ENCODE assay signal across 1 cellular context in the genomic region with DNA sequence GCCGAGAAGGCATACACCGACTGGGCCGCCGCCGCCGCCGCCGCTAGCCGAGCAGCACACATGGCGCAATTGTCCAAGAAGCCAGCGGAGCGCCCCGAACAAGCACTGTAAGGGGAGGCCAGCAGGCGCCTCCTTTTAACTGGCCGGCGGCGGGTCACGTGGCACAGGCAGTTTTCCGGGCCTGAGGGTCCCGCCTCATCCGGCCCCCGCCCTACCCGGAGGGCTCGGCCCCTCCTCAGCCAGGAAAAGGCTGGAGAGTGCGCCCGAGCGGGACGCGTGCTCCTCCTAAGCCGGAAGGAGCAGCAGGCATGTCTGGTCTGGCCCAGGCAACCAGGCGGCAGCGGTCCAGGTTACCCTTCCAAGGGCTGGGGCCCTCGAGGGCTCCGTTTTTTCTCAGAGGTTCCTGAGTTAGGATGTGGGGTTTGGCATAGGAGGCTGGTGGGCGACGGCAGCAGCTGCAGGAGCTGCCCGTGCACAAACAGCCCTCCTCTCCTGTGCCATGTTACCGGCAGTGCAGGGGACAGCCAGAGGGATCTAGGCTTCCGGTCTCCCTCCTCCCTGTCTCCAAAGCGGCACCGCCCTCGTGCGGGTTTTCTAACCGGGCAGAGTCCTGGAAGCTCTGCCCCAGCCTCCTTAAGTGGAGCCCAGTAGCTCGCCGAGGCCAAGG.
TF ChIP-seq lines count a peak whose summit lies in the region.

A gene (minus strand): TSS at position 137 of the 667 bp plus-strand sequence. CDS start 75 bp downstream, at position 62.

TF ChIP-seq in HEK293, 187 proteins besides CTCF, POLR2A, EP300 and RAD21 (continued from another document and continues in another):
- TF ChIP-seq, protein P1, sequence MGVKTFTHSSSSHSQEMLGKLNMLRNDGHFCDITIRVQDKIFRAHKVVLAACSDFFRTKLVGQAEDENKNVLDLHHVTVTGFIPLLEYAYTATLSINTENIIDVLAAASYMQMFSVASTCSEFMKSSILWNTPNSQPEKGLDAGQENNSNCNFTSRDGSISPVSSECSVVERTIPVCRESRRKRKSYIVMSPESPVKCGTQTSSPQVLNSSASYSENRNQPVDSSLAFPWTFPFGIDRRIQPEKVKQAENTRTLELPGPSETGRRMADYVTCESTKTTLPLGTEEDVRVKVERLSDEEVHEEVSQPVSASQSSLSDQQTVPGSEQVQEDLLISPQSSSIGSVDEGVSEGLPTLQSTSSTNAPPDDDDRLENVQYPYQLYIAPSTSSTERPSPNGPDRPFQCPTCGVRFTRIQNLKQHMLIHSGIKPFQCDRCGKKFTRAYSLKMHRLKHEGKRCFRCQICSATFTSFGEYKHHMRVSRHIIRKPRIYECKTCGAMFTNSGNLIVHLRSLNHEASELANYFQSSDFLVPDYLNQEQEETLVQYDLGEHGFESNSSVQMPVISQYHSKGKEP (tag by site-specific recombination; IDR thresholded peaks at IDR 0.05), result no peak
- TF ChIP-seq ZNF302 (tag by site-specific recombination; IDR thresholded peaks at IDR 0.05; ENCODE audit: low read depth) (no peak), MYNN (tag by site-specific recombination; IDR thresholded peaks at IDR 0.05; ENCODE audit: borderline replicate concordance) (no peak), ZFP41 (tag by site-specific recombination; IDR thresholded peaks at IDR 0.05; ENCODE audit: borderline replicate concordance) (no peak), ZNF391 (tag by site-specific recombination; IDR thresholded peaks at IDR 0.05; ENCODE audit: borderline replicate concordance, low read depth) (no peak), ZNF23 (tag by site-specific recombination; IDR thresholded peaks at IDR 0.05; ENCODE audit: borderline replicate concordance) (no peak), ZNF521 (tag by site-specific recombination; IDR thresholded peaks at IDR 0.05) (no peak), ZNF211 (tag by site-specific recombination; IDR thresholded peaks at IDR 0.05; ENCODE audit: low read depth) (no peak), ZNF175 (tag by site-specific recombination; IDR thresholded peaks at IDR 0.05) (no peak), ZNF274 (IDR thresholded peaks at IDR 0.05; ENCODE audit: low read length) (no peak), ZNF274 (tag by site-specific recombination; IDR thresholded peaks at IDR 0.05; ENCODE audit: borderline replicate concordance) (no peak), ZNF121 (tag by site-specific recombination; IDR thresholded peaks at IDR 0.05) (no peak), ZNF785 (tag by site-specific recombination; IDR thresholded peaks at IDR 0.05) (no peak), MZF1 (tag by site-specific recombination; IDR thresholded peaks at IDR 0.05; ENCODE audit: borderline replicate concordance) (0 out of 2 replicates have a peak, but pooled peaks have one; percentile 39), ZNF621 (tag by site-specific recombination; IDR thresholded peaks at IDR 0.05) (no peak), ZNF544 (tag by site-specific recombination; IDR thresholded peaks at IDR 0.05) (no peak), ZFP3 (tag by site-specific recombination; IDR thresholded peaks at IDR 0.05; ENCODE audit: low read depth) (no peak), ZSCAN30 (tag by site-specific recombination; IDR thresholded peaks at IDR 0.05) (peak; percentile 76), ZNF501 (tag by site-specific recombination; IDR thresholded peaks at IDR 0.05) (0 out of 2 replicates have a peak, but pooled peaks have one; percentile 65), ZNF843 (tag by site-specific recombination; IDR thresholded peaks at IDR 0.05) (peak; percentile 47; the same call in 1 of the 2 replicates), GFI1B (tag by site-specific recombination; IDR thresholded peaks at IDR 0.05) (no peak), ZNF350 (tag by site-specific recombination; IDR thresholded peaks at IDR 0.05) (no peak), KLF16 (tag by site-specific recombination; IDR thresholded peaks at IDR 0.05) (0 out of 2 replicates have a peak, but pooled peaks have one; percentile 42), ZBTB17 (tag by site-specific recombination; IDR thresholded peaks at IDR 0.05) (peak; percentile 92), ZNF596 (tag by site-specific recombination; IDR thresholded peaks at IDR 0.05) (no peak), KLF9 (tag by site-specific recombination; IDR thresholded peaks at IDR 0.05; ENCODE audit: low read depth) (peak; percentile 33; the same call in 1 of the 2 replicates), OSR2 (tag by site-specific recombination; IDR thresholded peaks at IDR 0.05) (peak; percentile 62; the same call in 1 of the 2 replicates), ZNF530 (tag by site-specific recombination; IDR thresholded peaks at IDR 0.05; ENCODE audit: low read depth) (no peak), ZBTB48 (tag by site-specific recombination; IDR thresholded peaks at IDR 0.05) (peak; percentile 35; the same call in 1 of the 2 replicates), GLIS1 (tag by site-specific recombination; IDR thresholded peaks at IDR 0.05) (peak; percentile 34; the same call in 1 of the 2 replicates), ZNF610 (tag by site-specific recombination; IDR thresholded peaks at IDR 0.05; ENCODE audit: borderline replicate concordance) (peak; percentile 70; the same call in 1 of the 2 replicates), ZNF341 (tag by site-specific recombination; IDR thresholded peaks at IDR 0.05; ENCODE audit: low read depth) (peak; percentile 88), KLF7 (tag by site-specific recombination; IDR thresholded peaks at IDR 0.05; ENCODE audit: borderline replicate concordance) (peak; percentile 96), ZNF221 (tag by site-specific recombination; IDR thresholded peaks at IDR 0.05; ENCODE audit: borderline replicate concordance) (no peak)
- TF ChIP-seq, protein P2, sequence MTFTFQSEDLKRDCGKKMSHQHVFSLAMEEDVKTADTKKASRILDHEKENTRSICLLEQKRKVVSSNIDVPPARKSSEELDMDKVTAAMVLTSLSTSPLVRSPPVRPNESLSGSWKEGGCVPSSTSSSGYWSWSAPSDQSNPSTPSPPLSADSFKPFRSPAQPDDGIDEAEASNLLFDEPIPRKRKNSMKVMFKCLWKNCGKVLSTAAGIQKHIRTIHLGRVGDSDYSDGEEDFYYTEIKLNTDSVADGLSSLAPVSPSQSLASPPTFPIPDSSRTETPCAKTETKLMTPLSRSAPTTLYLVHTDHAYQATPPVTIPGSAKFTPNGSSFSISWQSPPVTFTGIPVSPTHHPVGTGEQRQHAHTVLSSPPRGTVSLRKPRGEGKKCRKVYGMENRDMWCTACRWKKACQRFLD (tag by site-specific recombination; IDR thresholded peaks at IDR 0.05), result no peak
- TF ChIP-seq, protein P3, sequence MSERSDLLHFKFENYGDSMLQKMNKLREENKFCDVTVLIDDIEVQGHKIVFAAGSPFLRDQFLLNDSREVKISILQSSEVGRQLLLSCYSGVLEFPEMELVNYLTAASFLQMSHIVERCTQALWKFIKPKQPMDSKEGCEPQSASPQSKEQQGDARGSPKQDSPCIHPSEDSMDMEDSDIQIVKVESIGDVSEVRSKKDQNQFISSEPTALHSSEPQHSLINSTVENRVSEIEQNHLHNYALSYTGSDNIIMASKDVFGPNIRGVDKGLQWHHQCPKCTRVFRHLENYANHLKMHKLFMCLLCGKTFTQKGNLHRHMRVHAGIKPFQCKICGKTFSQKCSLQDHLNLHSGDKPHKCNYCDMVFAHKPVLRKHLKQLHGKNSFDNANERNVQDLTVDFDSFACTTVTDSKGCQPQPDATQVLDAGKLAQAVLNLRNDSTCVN (tag by site-specific recombination; optimal IDR thresholded peaks at IDR 0.05), result peak; percentile 66
- TF ChIP-seq, protein P4, sequence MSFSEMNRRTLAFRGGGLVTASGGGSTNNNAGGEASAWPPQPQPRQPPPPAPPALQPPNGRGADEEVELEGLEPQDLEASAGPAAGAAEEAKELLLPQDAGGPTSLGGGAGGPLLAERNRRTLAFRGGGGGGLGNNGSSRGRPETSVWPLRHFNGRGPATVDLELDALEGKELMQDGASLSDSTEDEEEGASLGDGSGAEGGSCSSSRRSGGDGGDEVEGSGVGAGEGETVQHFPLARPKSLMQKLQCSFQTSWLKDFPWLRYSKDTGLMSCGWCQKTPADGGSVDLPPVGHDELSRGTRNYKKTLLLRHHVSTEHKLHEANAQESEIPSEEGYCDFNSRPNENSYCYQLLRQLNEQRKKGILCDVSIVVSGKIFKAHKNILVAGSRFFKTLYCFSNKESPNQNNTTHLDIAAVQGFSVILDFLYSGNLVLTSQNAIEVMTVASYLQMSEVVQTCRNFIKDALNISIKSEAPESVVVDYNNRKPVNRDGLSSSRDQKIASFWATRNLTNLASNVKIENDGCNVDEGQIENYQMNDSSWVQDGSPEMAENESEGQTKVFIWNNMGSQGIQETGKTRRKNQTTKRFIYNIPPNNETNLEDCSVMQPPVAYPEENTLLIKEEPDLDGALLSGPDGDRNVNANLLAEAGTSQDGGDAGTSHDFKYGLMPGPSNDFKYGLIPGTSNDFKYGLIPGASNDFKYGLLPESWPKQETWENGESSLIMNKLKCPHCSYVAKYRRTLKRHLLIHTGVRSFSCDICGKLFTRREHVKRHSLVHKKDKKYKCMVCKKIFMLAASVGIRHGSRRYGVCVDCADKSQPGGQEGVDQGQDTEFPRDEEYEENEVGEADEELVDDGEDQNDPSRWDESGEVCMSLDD (tag by site-specific recombination; IDR thresholded peaks at IDR 0.05), result no peak
- TF ChIP-seq, protein P5, sequence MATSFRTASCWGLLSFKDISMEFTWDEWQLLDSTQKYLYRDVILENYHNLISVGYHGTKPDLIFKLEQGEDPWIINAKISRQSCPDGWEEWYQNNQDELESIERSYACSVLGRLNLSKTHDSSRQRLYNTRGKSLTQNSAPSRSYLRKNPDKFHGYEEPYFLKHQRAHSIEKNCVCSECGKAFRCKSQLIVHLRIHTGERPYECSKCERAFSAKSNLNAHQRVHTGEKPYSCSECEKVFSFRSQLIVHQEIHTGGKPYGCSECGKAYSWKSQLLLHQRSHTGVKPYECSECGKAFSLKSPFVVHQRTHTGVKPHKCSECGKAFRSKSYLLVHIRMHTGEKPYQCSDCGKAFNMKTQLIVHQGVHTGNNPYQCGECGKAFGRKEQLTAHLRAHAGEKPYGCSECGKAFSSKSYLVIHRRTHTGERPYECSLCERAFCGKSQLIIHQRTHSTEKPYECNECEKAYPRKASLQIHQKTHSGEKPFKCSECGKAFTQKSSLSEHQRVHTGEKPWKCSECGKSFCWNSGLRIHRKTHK (tag by site-specific recombination; IDR thresholded peaks at IDR 0.05), result no peak
- TF ChIP-seq, protein P6, sequence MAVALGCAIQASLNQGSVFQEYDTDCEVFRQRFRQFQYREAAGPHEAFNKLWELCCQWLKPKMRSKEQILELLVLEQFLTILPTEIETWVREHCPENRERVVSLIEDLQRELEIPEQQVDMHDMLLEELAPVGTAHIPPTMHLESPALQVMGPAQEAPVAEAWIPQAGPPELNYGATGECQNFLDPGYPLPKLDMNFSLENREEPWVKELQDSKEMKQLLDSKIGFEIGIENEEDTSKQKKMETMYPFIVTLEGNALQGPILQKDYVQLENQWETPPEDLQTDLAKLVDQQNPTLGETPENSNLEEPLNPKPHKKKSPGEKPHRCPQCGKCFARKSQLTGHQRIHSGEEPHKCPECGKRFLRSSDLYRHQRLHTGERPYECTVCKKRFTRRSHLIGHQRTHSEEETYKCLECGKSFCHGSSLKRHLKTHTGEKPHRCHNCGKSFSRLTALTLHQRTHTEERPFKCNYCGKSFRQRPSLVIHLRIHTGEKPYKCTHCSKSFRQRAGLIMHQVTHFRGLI (tag by site-specific recombination; IDR thresholded peaks at IDR 0.05), result peak; percentile 47; the same call in 1 of the 2 replicates
- TF ChIP-seq, protein P7, sequence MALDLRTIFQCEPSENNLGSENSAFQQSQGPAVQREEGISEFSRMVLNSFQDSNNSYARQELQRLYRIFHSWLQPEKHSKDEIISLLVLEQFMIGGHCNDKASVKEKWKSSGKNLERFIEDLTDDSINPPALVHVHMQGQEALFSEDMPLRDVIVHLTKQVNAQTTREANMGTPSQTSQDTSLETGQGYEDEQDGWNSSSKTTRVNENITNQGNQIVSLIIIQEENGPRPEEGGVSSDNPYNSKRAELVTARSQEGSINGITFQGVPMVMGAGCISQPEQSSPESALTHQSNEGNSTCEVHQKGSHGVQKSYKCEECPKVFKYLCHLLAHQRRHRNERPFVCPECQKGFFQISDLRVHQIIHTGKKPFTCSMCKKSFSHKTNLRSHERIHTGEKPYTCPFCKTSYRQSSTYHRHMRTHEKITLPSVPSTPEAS (tag by site-specific recombination; IDR thresholded peaks at IDR 0.05), result no peak
- TF ChIP-seq, protein P8, sequence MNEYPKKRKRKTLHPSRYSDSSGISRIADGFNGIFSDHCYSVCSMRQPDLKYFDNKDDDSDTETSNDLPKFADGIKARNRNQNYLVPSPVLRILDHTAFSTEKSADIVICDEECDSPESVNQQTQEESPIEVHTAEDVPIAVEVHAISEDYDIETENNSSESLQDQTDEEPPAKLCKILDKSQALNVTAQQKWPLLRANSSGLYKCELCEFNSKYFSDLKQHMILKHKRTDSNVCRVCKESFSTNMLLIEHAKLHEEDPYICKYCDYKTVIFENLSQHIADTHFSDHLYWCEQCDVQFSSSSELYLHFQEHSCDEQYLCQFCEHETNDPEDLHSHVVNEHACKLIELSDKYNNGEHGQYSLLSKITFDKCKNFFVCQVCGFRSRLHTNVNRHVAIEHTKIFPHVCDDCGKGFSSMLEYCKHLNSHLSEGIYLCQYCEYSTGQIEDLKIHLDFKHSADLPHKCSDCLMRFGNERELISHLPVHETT (tag by site-specific recombination; IDR thresholded peaks at IDR 0.05), result peak; percentile 56; the same call in 1 of the 2 replicates
- TF ChIP-seq, protein P9, sequence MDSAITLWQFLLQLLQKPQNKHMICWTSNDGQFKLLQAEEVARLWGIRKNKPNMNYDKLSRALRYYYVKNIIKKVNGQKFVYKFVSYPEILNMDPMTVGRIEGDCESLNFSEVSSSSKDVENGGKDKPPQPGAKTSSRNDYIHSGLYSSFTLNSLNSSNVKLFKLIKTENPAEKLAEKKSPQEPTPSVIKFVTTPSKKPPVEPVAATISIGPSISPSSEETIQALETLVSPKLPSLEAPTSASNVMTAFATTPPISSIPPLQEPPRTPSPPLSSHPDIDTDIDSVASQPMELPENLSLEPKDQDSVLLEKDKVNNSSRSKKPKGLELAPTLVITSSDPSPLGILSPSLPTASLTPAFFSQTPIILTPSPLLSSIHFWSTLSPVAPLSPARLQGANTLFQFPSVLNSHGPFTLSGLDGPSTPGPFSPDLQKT (IDR thresholded peaks at IDR 0.05; ENCODE audit: borderline replicate concordance, low read depth, low read length), result no peak; the same call in 1 of the 2 replicates
- TF ChIP-seq, protein P10, sequence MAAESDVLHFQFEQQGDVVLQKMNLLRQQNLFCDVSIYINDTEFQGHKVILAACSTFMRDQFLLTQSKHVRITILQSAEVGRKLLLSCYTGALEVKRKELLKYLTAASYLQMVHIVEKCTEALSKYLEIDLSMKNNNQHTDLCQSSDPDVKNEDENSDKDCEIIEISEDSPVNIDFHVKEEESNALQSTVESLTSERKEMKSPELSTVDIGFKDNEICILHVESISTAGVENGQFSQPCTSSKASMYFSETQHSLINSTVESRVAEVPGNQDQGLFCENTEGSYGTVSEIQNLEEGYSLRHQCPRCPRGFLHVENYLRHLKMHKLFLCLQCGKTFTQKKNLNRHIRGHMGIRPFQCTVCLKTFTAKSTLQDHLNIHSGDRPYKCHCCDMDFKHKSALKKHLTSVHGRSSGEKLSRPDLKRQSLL (tag by site-specific recombination; IDR thresholded peaks at IDR 0.05), result 0 out of 2 replicates have a peak, but pooled peaks have one; percentile 20
